In the genomic region with DNA sequence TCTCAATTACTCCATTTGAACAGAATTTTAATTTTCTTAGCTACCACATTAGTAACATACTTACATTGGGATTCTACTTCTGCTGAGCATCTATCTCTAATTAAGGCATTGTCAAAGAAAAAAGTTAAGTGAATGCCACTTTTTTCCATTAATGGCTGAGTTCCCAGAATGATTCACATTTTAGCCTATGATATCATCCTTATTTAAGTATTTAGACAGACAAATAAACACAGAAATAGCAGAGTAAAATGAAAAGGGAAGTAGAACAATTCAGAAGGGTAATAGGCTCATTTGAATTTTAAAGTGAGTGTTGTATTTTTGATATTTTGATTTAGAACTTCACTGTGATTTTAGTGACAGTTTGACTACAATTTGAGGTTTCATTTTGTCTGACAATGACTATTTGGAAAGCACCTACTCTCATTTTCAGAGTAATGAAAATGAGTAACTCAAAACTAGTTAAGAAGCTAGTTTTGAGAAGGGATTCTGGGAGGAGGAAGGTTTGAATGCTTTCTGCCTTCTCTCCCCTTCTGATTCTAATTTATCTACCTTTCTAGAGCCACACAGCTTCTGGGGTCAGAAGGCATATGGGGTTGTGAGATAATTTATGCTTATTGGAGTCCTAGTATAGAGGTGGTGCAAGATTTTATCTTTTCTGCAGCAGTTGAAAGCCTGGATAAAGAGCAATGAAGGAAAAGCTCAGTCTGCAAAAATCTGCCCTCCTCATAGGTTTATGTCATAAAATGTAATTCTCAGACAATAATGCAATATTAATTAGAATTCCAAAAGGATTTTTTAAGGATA, we compare ENCODE assay signal across 1 cellular context.
TF ChIP-seq lines count a peak whose summit lies in the region.

No MANE protein-coding gene starts in this region.

TF ChIP-seq in GM12878, 131 proteins besides CTCF, POLR2A, EP300 and RAD21 (continued from another document):
- TF ChIP-seq, protein P1, sequence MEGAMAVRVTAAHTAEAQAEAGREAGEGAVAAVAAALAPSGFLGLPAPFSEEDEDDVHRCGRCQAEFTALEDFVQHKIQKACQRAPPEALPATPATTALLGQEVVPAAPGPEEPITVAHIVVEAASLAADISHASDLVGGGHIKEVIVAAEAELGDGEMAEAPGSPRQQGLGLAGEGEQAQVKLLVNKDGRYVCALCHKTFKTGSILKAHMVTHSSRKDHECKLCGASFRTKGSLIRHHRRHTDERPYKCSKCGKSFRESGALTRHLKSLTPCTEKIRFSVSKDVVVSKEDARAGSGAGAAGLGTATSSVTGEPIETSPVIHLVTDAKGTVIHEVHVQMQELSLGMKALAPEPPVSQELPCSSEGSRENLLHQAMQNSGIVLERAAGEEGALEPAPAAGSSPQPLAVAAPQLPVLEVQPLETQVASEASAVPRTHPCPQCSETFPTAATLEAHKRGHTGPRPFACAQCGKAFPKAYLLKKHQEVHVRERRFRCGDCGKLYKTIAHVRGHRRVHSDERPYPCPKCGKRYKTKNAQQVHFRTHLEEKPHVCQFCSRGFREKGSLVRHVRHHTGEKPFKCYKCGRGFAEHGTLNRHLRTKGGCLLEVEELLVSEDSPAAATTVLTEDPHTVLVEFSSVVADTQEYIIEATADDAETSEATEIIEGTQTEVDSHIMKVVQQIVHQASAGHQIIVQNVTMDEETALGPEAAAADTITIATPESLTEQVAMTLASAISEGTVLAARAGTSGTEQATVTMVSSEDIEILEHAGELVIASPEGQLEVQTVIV (IDR thresholded peaks at IDR 0.05; ENCODE audit: borderline replicate concordance, partially characterized antibody) = no peak
- TF ChIP-seq SMARCA5 (IDR thresholded peaks at IDR 0.05) (no peak), BRCA1 (IDR thresholded peaks at IDR 0.05; ENCODE audit: low read depth, low read length) (no peak), ZNF622 (IDR thresholded peaks at IDR 0.05) (no peak), MTA2 (IDR thresholded peaks at IDR 0.05; ENCODE audit: low read depth) (peak; percentile 97), CBX5 (IDR thresholded peaks at IDR 0.05; ENCODE audit: low read depth) (0 out of 2 replicates have a peak, but pooled peaks have one; percentile 48), EGR1 (IDR thresholded peaks at IDR 0.05; ENCODE audit: borderline replicate concordance in 1 of 2, low read depth in 2 of 2, low read length in 2 of 2) (no peak), ZNF274 (IDR thresholded peaks at IDR 0.05; ENCODE audit: insufficient read depth, insufficient read length) (no peak), KAT2A (conservative IDR thresholded peaks at IDR 0.05; ENCODE audit: control insufficient read depth, low read depth, low read length) (no peak), PAX5 (IDR thresholded peaks at IDR 0.05; ENCODE audit: borderline replicate concordance, low read depth, low read length) (0 out of 2 replicates have a peak, but pooled peaks have one; percentile 18), MYB (IDR thresholded peaks at IDR 0.05; ENCODE audit: borderline replicate concordance, low read depth, low read length) (no peak), BACH1 (IDR thresholded peaks at IDR 0.05; ENCODE audit: borderline replicate concordance) (no peak; the same call in 1 of the 2 replicates), ETV6 (conservative IDR thresholded peaks at IDR 0.05 in 1 of 2, IDR thresholded peaks at IDR 0.05 in 1 of 2; ENCODE audit: borderline replicate concordance in 1 of 2, low read depth in 1 of 2) (peak in 1 of 2 experiments; percentile 16; a peak in 1 of 4 replicates), JUND (IDR thresholded peaks at IDR 0.05; ENCODE audit: low read depth, low read length) (peak; percentile 73; the same call in 1 of the 2 replicates), SMAD5 (IDR thresholded peaks at IDR 0.05; ENCODE audit: low read depth) (no peak), ASH2L (IDR thresholded peaks at IDR 0.05; ENCODE audit: borderline replicate concordance, low read depth) (no peak), SUZ12 (IDR thresholded peaks at IDR 0.05; ENCODE audit: unreplicated experiment) (no peak), POLR2AphosphoS5 (IDR thresholded peaks at IDR 0.05; ENCODE audit: low read length) (no peak), KDM1A (IDR thresholded peaks at IDR 0.05; ENCODE audit: borderline replicate concordance) (no peak), RUNX3 (IDR thresholded peaks at IDR 0.05; ENCODE audit: low read length) (peak; percentile 96), EZH2 (IDR thresholded peaks at IDR 0.05; ENCODE audit: borderline replicate concordance, control insufficient read depth, low read depth, low read length) (no peak), ZNF217 (IDR thresholded peaks at IDR 0.05) (peak; percentile 98)
- TF ChIP-seq, protein P2, sequence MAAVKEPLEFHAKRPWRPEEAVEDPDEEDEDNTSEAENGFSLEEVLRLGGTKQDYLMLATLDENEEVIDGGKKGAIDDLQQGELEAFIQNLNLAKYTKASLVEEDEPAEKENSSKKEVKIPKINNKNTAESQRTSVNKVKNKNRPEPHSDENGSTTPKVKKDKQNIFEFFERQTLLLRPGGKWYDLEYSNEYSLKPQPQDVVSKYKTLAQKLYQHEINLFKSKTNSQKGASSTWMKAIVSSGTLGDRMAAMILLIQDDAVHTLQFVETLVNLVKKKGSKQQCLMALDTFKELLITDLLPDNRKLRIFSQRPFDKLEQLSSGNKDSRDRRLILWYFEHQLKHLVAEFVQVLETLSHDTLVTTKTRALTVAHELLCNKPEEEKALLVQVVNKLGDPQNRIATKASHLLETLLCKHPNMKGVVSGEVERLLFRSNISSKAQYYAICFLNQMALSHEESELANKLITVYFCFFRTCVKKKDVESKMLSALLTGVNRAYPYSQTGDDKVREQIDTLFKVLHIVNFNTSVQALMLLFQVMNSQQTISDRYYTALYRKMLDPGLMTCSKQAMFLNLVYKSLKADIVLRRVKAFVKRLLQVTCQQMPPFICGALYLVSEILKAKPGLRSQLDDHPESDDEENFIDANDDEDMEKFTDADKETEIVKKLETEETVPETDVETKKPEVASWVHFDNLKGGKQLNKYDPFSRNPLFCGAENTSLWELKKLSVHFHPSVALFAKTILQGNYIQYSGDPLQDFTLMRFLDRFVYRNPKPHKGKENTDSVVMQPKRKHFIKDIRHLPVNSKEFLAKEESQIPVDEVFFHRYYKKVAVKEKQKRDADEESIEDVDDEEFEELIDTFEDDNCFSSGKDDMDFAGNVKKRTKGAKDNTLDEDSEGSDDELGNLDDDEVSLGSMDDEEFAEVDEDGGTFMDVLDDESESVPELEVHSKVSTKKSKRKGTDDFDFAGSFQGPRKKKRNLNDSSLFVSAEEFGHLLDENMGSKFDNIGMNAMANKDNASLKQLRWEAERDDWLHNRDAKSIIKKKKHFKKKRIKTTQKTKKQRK (IDR thresholded peaks at IDR 0.05; ENCODE audit: low read depth, low read length) = no peak
- TF ChIP-seq, protein P3, sequence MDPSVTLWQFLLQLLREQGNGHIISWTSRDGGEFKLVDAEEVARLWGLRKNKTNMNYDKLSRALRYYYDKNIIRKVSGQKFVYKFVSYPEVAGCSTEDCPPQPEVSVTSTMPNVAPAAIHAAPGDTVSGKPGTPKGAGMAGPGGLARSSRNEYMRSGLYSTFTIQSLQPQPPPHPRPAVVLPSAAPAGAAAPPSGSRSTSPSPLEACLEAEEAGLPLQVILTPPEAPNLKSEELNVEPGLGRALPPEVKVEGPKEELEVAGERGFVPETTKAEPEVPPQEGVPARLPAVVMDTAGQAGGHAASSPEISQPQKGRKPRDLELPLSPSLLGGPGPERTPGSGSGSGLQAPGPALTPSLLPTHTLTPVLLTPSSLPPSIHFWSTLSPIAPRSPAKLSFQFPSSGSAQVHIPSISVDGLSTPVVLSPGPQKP (IDR thresholded peaks at IDR 0.05; ENCODE audit: low read depth, low read length) = no peak
- TF ChIP-seq, protein P4, sequence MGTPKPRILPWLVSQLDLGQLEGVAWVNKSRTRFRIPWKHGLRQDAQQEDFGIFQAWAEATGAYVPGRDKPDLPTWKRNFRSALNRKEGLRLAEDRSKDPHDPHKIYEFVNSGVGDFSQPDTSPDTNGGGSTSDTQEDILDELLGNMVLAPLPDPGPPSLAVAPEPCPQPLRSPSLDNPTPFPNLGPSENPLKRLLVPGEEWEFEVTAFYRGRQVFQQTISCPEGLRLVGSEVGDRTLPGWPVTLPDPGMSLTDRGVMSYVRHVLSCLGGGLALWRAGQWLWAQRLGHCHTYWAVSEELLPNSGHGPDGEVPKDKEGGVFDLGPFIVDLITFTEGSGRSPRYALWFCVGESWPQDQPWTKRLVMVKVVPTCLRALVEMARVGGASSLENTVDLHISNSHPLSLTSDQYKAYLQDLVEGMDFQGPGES (IDR thresholded peaks at IDR 0.05) = no peak
- TF ChIP-seq, protein P5, sequence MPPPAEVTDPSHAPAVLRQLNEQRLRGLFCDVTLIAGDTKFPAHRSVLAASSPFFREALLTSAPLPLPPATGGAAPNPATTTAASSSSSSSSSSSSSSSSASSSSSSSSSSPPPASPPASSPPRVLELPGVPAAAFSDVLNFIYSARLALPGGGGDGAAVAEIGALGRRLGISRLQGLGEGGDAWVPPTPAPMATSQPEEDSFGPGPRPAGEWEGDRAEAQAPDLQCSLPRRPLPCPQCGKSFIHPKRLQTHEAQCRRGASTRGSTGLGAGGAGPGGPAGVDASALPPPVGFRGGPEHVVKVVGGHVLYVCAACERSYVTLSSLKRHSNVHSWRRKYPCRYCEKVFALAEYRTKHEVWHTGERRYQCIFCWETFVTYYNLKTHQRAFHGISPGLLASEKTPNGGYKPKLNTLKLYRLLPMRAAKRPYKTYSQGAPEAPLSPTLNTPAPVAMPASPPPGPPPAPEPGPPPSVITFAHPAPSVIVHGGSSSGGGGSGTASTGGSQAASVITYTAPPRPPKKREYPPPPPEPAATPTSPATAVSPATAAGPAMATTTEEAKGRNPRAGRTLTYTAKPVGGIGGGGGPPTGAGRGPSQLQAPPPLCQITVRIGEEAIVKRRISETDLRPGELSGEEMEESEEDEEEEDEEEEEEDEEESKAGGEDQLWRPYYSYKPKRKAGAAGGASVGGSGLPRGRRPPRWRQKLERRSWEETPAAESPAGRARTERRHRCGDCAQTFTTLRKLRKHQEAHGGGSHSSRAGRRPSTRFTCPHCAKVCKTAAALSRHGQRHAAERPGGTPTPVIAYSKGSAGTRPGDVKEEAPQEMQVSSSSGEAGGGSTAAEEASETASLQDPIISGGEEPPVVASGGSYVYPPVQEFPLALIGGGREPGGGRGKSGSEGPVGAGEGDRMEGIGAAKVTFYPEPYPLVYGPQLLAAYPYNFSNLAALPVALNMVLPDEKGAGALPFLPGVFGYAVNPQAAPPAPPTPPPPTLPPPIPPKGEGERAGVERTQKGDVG (CRISPR knock-in tag; IDR thresholded peaks at IDR 0.05) = no peak
- TF ChIP-seq, protein P6, sequence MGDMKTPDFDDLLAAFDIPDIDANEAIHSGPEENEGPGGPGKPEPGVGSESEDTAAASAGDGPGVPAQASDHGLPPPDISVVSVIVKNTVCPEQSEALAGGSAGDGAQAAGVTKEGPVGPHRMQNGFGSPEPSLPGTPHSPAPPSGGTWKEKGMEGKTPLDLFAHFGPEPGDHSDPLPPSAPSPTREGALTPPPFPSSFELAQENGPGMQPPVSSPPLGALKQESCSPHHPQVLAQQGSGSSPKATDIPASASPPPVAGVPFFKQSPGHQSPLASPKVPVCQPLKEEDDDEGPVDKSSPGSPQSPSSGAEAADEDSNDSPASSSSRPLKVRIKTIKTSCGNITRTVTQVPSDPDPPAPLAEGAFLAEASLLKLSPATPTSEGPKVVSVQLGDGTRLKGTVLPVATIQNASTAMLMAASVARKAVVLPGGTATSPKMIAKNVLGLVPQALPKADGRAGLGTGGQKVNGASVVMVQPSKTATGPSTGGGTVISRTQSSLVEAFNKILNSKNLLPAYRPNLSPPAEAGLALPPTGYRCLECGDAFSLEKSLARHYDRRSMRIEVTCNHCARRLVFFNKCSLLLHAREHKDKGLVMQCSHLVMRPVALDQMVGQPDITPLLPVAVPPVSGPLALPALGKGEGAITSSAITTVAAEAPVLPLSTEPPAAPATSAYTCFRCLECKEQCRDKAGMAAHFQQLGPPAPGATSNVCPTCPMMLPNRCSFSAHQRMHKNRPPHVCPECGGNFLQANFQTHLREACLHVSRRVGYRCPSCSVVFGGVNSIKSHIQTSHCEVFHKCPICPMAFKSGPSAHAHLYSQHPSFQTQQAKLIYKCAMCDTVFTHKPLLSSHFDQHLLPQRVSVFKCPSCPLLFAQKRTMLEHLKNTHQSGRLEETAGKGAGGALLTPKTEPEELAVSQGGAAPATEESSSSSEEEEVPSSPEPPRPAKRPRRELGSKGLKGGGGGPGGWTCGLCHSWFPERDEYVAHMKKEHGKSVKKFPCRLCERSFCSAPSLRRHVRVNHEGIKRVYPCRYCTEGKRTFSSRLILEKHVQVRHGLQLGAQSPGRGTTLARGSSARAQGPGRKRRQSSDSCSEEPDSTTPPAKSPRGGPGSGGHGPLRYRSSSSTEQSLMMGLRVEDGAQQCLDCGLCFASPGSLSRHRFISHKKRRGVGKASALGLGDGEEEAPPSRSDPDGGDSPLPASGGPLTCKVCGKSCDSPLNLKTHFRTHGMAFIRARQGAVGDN (IDR thresholded peaks at IDR 0.05) = no peak
